In genomic region chr1:177729646-177730045, GRCh38 we compare ENCODE assay signal across 9 cellular contexts.
"Had no signal": no experiment of that assay in that cellular context is flagged by ENCODE, and none has a peak within 500 bp of the region (broad histone marks: within the 10 kb centered on the region; RNA-seq: fewer than 3 reads in every experiment).

No MANE protein-coding gene starts in this region.

- H3K27ac Mint-ChIP-seq: HFFc6 had no signal

- FAIRE-seq: HTR-8/SVneo, K562 had no signal

- H3K4me3 Mint-ChIP-seq: HFFc6 had no signal

- DNase-seq: GM23248, GOT3, H7, HFFc6, IMR-90, KG1 had no signal

- H3K9me3 Mint-ChIP-seq: HFFc6 had no signal

- ATAC-seq: HCT116, K562 had no signal
